In the genomic region with DNA sequence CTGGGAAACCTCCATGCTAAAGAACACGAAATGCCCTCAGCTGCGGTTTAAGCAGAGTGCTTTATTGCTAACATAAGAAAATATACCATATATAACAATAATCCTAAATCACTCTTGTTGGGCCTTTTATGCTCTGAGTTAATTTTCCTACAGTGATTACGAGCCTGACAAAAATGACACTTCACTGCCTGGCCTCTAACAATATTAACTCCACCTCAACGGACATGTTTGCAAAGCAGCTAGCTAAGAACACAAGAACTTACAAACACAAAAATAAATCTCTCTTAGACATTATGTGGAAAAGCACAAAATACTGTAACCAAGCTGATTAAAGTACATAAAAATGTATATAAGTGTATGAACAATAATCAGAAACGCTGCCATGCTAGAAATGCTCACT, we compare ENCODE assay signal across 30 cellular contexts. TPM values are rescaled to one million over a fixed set of nuclear protein-coding genes. Genes with fewer than 3 reads are reported as not detected.
A peak's percentile ranks its signal among the peaks of the same experiment; 100 is the strongest.
DNase-seq lines count a peak whose midpoint lies in the region; ATAC-seq and TF ChIP-seq lines count a peak whose summit lies in the region.
"Had no signal": no experiment of that assay in that cellular context is flagged by ENCODE, and none has a peak within 500 bp of the region (broad histone marks: within the 10 kb centered on the region; RNA-seq: fewer than 3 reads in every experiment).

No MANE protein-coding gene starts in this region.

- H3K4me3 Mint-ChIP-seq in neural progenitor cell = no peak overlapping the region
- H3K4me3 Mint-ChIP-seq: activated CD4-positive, alpha-beta T cell treated with anti-CD3 and anti-CD28 coated beads, Interleukin-2, amount 10 ng/mL, durations not matched to agents 7 days and 5 days; central memory CD8-positive, alpha-beta T cell; immature natural killer cell; natural killer cell; stimulated activated naive B cell treated with anti-CD40 and anti-IgM and Interleukin-4, amounts not matched to agents 10 μg/mL and 1 μg/mL and 100 μg/mL, for 72 hours had no signal

- no peaks in the 10 kb centered on the region for H3K9me3 Mint-ChIP-seq in neural progenitor cell
- H3K9me3 Mint-ChIP-seq: activated CD4-positive, alpha-beta T cell treated with anti-CD3 and anti-CD28 coated beads, Interleukin-2, amount 10 ng/mL, durations not matched to agents 7 days and 5 days; activated naive CD4-positive, alpha-beta T cell treated with anti-CD3 and anti-CD28 coated beads, Interleukin-2, amount 50 U/mL, for 72 hours; central memory CD8-positive, alpha-beta T cell; immature natural killer cell; natural killer cell; stimulated activated naive B cell treated with anti-CD40 and anti-IgM and Interleukin-4, amounts not matched to agents 10 μg/mL and 1 μg/mL and 100 μg/mL, for 72 hours had no signal

- peaks cover 43% of the 10 kb centered on the region for H3K4me1 Mint-ChIP-seq in neural progenitor cell

- H3K36me3 Mint-ChIP-seq in neural progenitor cell = peaks cover 20% of the 10 kb centered on the region
- H3K36me3 Mint-ChIP-seq: immature natural killer cell, natural killer cell had no signal

- H3K27ac ChIP-seq in HUES48 (ENCODE audit: low read depth, low read length) (peak overlapping the region; percentile 24), RWPE2 (ENCODE audit: poor library complexity, severe bottlenecking) (peak overlapping the region; percentile 21), neural progenitor cell (peak overlapping the region; percentile 42), esophagus muscularis mucosa (replicated peaks in 1 of 4) (no peak overlapping the region)
- H3K27ac ChIP-seq: ascending aorta, C4-2B, left ventricle myocardium inferior, testis, VCaP had no signal

- TF ChIP-seq POLR2A in esophagus muscularis mucosa (IDR thresholded peaks at IDR 0.05; ENCODE audit: low read depth) = no peak

- intact Hi-C loops in esophagus muscularis mucosa (cut with DNase I) = loop anchor here (2.0 kb wide), 1 partner anchor 253 kb away; no protein-coding TSS in a partner anchor

- H3K36me3 ChIP-seq in HUES48 (ENCODE audit: control insufficient read depth, insufficient read depth, low read length) (no peaks in the 10 kb centered on the region), RWPE2 (ENCODE audit: low read depth) (peaks cover 4% of the 10 kb centered on the region), neural progenitor cell (peaks cover 5% of the 10 kb centered on the region), esophagus muscularis mucosa (no peaks in the 10 kb centered on the region)
- H3K36me3 ChIP-seq: ascending aorta, left ventricle myocardium inferior had no signal

- ATAC-seq in RWPE2 (ENCODE audit: low read depth) (no peak), HG03196 (IDR thresholded peaks at IDR 0.05; ENCODE audit: unreplicated experiment) (no peak)
- ATAC-seq: natural killer cell; Panc1; sciatic nerve; stimulated activated naive B cell treated with anti-CD40 and anti-IgM and Interleukin-4, amounts not matched to agents 10 μg/mL and 1 μg/mL and 100 μg/mL, for 72 hours had no signal

- peaks cover 13% of the 10 kb centered on the region; the same call in 1 of the 2 replicates for H3K4me1 ChIP-seq in HUES48 (ENCODE audit: control insufficient read depth, insufficient read depth, low read length)
- peaks cover 33% of the 10 kb centered on the region for H3K4me1 ChIP-seq in RWPE2 (ENCODE audit: insufficient read depth, poor library complexity, severe bottlenecking)
- H3K4me1 ChIP-seq in neural progenitor cell = peaks cover 84% of the 10 kb centered on the region
- peaks cover 12 to 34% (median 23%) of the 10 kb centered on the region in 4 donors for H3K4me1 ChIP-seq in esophagus muscularis mucosa
- H3K4me1 ChIP-seq: ascending aorta, testis had no signal

- 82% methylated on average over 5 of the region's 5 CpGs for WGBS in esophagus muscularis mucosa

- H3K4me3 ChIP-seq in HUES48 (ENCODE audit: low read depth, low read length) (no peak overlapping the region), RWPE2 (ENCODE audit: severe bottlenecking) (no peak overlapping the region), neural progenitor cell (no peak overlapping the region), esophagus muscularis mucosa (no peak overlapping the region)
- H3K4me3 ChIP-seq: ascending aorta, left ventricle myocardium inferior, testis had no signal

- H3K4me2 ChIP-seq in neural progenitor cell = peak overlapping the region; percentile 48

- H3K27ac Mint-ChIP-seq in neural progenitor cell = no peak overlapping the region
- H3K27ac Mint-ChIP-seq: activated CD4-positive, alpha-beta T cell treated with anti-CD3 and anti-CD28 coated beads, Interleukin-2, amount 10 ng/mL, durations not matched to agents 7 days and 5 days; natural killer cell; stimulated activated naive B cell treated with anti-CD40 and anti-IgM and Interleukin-4, amounts not matched to agents 10 μg/mL and 1 μg/mL and 100 μg/mL, for 72 hours had no signal

- peaks cover 99% of the 10 kb centered on the region for H3K79me2 ChIP-seq in neural progenitor cell (ENCODE audit: low read depth)

- H3K9ac ChIP-seq in HUES48 (ENCODE audit: low read depth, low read length) (no peak overlapping the region), neural progenitor cell (no peak overlapping the region)

- H2AFZ ChIP-seq in neural progenitor cell (replicated peaks) = no peak overlapping the region

- DNase-seq in RWPE2 (ENCODE audit: low spot score) (no peak), inferior parietal cortex (ENCODE audit: extremely low spot score) (peak; percentile 24), neural progenitor cell (ENCODE audit: low spot score) (no peak), esophagus muscularis mucosa (ENCODE audit: extremely low spot score) (no peak), SIG-M5 (lab: John Stamatoyannopoulos, UW) (no peak)
- DNase-seq: activated CD4-positive, alpha-beta T cell treated with anti-CD3 and anti-CD28 coated beads, Interleukin-2, amount 10 ng/mL, durations not matched to agents 7 days and 5 days; dermis blood vessel endothelial cell; DND-41; immature natural killer cell; left ventricle myocardium inferior; natural killer cell; NCI-H187; NCI-H2171; NCI-H510A treated with DMSO at 0.1 percent for 48 hours; NK-92 treated with Interleukin-12 subunit alpha and Interleukin-12 subunit beta, amount 100 ng/mL, for 24 hours; posterior cingulate gyrus; SHP77 treated with DMSO at 0.1 percent for 48 hours; stimulated activated naive B cell treated with anti-CD40 and anti-IgM and Interleukin-4, amounts not matched to agents 10 μg/mL and 1 μg/mL and 100 μg/mL, for 72 hours; SW 1271; T-helper 9 cell; testis had no signal

- no peaks in the 10 kb centered on the region for H3K27me3 Mint-ChIP-seq in neural progenitor cell (ENCODE audit: insufficient read depth, low read depth)
- H3K27me3 Mint-ChIP-seq: activated CD4-positive, alpha-beta T cell treated with anti-CD3 and anti-CD28 coated beads, Interleukin-2, amount 10 ng/mL, durations not matched to agents 7 days and 5 days; central memory CD8-positive, alpha-beta T cell; stimulated activated naive B cell treated with anti-CD40 and anti-IgM and Interleukin-4, amounts not matched to agents 10 μg/mL and 1 μg/mL and 100 μg/mL, for 72 hours had no signal

- peaks cover 64% of the 10 kb centered on the region for H3F3A ChIP-seq in neural progenitor cell (ENCODE audit: low read depth)

- H3K9me3 ChIP-seq in HUES48 (ENCODE audit: control insufficient read depth, insufficient read depth, low read length) = no peaks in the 10 kb centered on the region
- no peaks in the 10 kb centered on the region for H3K9me3 ChIP-seq in RWPE2 (ENCODE audit: severe bottlenecking)
- no peaks in the 10 kb centered on the region for H3K9me3 ChIP-seq in neural progenitor cell (ENCODE audit: low read depth)
- H3K9me3 ChIP-seq in esophagus muscularis mucosa = no peaks in the 10 kb centered on the region
- H3K9me3 ChIP-seq: ascending aorta, left ventricle myocardium inferior, testis had no signal

- TF ChIP-seq EP300 in esophagus muscularis mucosa (IDR thresholded peaks at IDR 0.05) = no peak

- no peak for TF ChIP-seq CTCF in RWPE2 (IDR thresholded peaks at IDR 0.05; ENCODE audit: poor library complexity, severe bottlenecking)
- TF ChIP-seq CTCF in neural progenitor cell (IDR thresholded peaks at IDR 0.05) = no peak
- TF ChIP-seq CTCF in esophagus muscularis mucosa (IDR thresholded peaks at IDR 0.05) = no peak

- H3K27me3 ChIP-seq in HUES48 (ENCODE audit: control insufficient read depth, insufficient read depth, low read length) (no peaks in the 10 kb centered on the region), RWPE2 (ENCODE audit: insufficient read depth, poor library complexity, severe bottlenecking) (no peaks in the 10 kb centered on the region), neural progenitor cell (no peaks in the 10 kb centered on the region), esophagus muscularis mucosa (no peaks in the 10 kb centered on the region)
- H3K27me3 ChIP-seq: ascending aorta, testis had no signal

- H4K20me1 ChIP-seq in neural progenitor cell (ENCODE audit: low read depth) = peaks cover 57% of the 10 kb centered on the region

RNA-seq across cellular contexts. Expression of a gene that starts 40.7 kb away (rescaled TPM):
- total RNA-seq in neural progenitor cell (ENCODE audit: low replicate concordance) = 108 and 138 TPM in 2 replicates
- total RNA-seq in esophagus muscularis mucosa = 10 to 100 TPM; 56.8 to 73.1 (median 69.1) TPM

Comparison
In these comparisons a context has a peak if more than half of its experiments do, and no peak if none do; other contexts are left out.
1. H3K27ac ChIP-seq: peak in HUES48 (single experiment), RWPE2 (single experiment) and neural progenitor cell (single experiment); none in esophagus muscularis mucosa (0 of 4).